ENCODE assay signal across 9 cellular contexts in the genomic region with DNA sequence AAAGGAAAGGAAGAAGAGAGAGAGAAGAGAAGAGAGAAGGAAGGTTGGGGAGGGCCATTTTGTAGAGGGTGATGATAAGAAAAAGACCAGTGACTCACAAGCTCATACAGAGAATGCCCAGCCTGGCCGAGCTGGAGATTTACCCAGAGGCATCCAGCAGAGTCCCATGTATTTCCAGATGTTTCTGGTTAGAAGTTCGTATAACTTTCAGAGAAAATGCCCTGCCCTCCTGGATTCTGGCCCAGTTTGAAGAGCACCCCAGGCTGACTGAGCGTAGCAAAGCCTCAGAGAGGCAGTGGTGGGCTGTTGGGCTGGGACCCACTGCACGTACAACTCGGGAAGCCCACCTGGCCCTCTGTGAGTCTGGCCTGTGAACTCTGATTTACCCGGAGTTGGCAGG.
A peak's percentile ranks its signal among the peaks of the same experiment; 100 is the strongest.
DNase-seq lines count a peak whose midpoint lies in the region; ATAC-seq and TF ChIP-seq lines count a peak whose summit lies in the region.
"Had no signal": no experiment of that assay in that cellular context is flagged by ENCODE, and none has a peak within 500 bp of the region (broad histone marks: within the 10 kb centered on the region; RNA-seq: fewer than 3 reads in every experiment).

No MANE protein-coding gene starts in this region.

- peak overlapping the region in 6 of 10 donors; percentile 16 to 84 (median 66) for H3K27ac Mint-ChIP-seq in naive thymus-derived CD8-positive, alpha-beta T cell

- H3K36me3 Mint-ChIP-seq in naive thymus-derived CD8-positive, alpha-beta T cell, result no peaks in the 10 kb centered on the region

- DNase-seq in AG10803 (ENCODE audit: low read depth) (peak; percentile 93), GM04504 (ENCODE audit: low read depth) (peak; percentile 80), astrocyte of the hippocampus (ENCODE audit: low read depth, low spot score) (peak; percentile 37), DMS153 treated with DMSO at 0.1 percent for 48 hours (lab: John Stamatoyannopoulos, UW; ENCODE audit: unreplicated experiment) (no peak), DMS114 treated with DMSO at 0.1 percent for 48 hours (lab: John Stamatoyannopoulos, UW; ENCODE audit: unreplicated experiment) (no peak)
- DNase-seq in naive thymus-derived CD8-positive, alpha-beta T cell, result no peak
- DNase-seq: anterior cingulate cortex had no signal

- TF ChIP-seq CTCF in AG10803 (conservative IDR thresholded peaks at IDR 0.05; ENCODE audit: low read length), result peak; percentile 16

- no peak for ATAC-seq in naive thymus-derived CD8-positive, alpha-beta T cell
- ATAC-seq in HG03135 (IDR thresholded peaks at IDR 0.05; ENCODE audit: unreplicated experiment) (no peak), HG02852 (IDR thresholded peaks at IDR 0.05; ENCODE audit: unreplicated experiment) (no peak)

- H3K4me3 ChIP-seq in AG10803 (ENCODE audit: low read length), result no peak overlapping the region

- POLR2A ChIA-PET in naive thymus-derived CD8-positive, alpha-beta T cell (lab: Charles Lee), result no interaction called here

- H3K4me1 Mint-ChIP-seq in naive thymus-derived CD8-positive, alpha-beta T cell, result peaks cover 38 to 82% (median 77%) of the 10 kb centered on the region in 4 donors

- no peaks in the 10 kb centered on the region for H3K9me3 Mint-ChIP-seq in naive thymus-derived CD8-positive, alpha-beta T cell

- H3K27me3 Mint-ChIP-seq in naive thymus-derived CD8-positive, alpha-beta T cell, result no peaks in the 10 kb centered on the region

- H3K4me3 Mint-ChIP-seq in naive thymus-derived CD8-positive, alpha-beta T cell, result no peak overlapping the region

Comparison
In these comparisons a context has a peak if more than half of its experiments do, and no peak if none do; other contexts are left out.
1. DNase-seq: peak in AG10803 (single experiment), GM04504 (single experiment) and astrocyte of the hippocampus (single experiment); none in naive thymus-derived CD8-positive, alpha-beta T cell (0 of 10), DMS153 treated with DMSO at 0.1 percent for 48 hours (single experiment) and DMS114 treated with DMSO at 0.1 percent for 48 hours (single experiment).